In the genomic region with DNA sequence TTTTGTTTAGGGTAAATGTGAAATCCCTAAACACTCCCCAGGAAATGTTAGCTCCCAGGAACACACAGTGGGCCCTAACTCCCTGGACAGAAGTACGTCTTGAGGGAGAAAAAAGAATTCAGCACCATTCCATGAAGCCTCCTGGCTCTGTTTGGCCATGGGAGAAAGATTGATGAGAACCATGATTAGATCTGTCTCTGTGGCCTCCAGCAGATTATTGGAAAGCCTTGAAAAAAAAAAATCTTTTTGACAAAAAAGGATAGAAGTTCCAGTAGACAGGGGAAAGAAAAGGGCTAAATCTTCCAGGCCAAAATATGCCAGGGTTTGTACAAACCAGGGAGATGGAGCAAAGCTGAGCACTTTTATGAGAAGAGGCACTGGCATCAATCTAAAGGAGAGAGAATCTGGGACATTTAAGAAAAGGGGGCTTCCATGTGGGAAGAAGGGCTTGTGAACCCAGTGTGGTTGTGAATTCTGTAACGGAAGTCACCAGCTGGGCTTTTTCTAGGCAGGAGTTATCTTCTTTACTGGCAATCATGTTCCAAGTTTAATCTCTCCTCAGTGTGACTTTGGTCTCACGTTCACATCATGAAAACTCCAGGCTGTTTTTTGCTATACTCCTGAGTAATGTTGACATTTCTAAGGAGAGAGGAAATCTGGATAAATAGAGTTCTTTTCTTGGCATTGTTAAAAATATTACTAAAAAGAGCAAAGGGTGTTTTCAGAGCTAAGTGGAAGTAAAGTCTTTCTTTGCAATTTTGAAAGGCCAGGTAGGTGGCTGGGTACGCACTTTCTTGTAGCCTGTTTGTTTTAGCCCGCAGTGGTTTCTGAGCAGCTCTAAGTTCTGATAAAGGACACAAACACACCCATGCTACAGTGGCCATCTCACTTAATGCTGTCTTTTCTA, we compare ENCODE assay signal across 9 cellular contexts.
DNase-seq lines count a peak whose midpoint lies in the region; ATAC-seq and TF ChIP-seq lines count a peak whose summit lies in the region.
"Had no signal": no experiment of that assay in that cellular context is flagged by ENCODE, and none has a peak within 500 bp of the region (broad histone marks: within the 10 kb centered on the region; RNA-seq: fewer than 3 reads in every experiment).

No MANE protein-coding gene starts in this region.

- H3K4me1 Mint-ChIP-seq in activated T-helper 17 cell treated with anti-CD3 and anti-CD28 coated beads, Interleukin-2, amount 50 U/mL, for 72 hours: peaks cover 22% of the 10 kb centered on the region

- intact Hi-C loops in mucosa of descending colon (cut with DNase I, micrococcal nuclease): loop anchor here (5.0 to 10.0 kb wide), 3 partner anchors 304 to 568 kb away; a partner anchor contains a TSS
- intact Hi-C loops in tibial artery (cut with DNase I; ENCODE audit: low total_unique reads): loop anchor here (5.0 to 10.0 kb wide), 4 partner anchors 298 to 568 kb away; no protein-coding TSS in a partner anchor

- no peaks in the 10 kb centered on the region for H3K27me3 Mint-ChIP-seq in activated T-helper 17 cell treated with anti-CD3 and anti-CD28 coated beads, Interleukin-2, amount 50 U/mL, for 72 hours

- peak; percentile 35 for ATAC-seq in mucosa of descending colon
- no peak for ATAC-seq in activated T-helper 17 cell treated with anti-CD3 and anti-CD28 coated beads, Interleukin-2, amount 50 U/mL, for 72 hours (replicated peaks)
- ATAC-seq in activated CD4-positive, CD25-positive, alpha-beta regulatory T cell treated with anti-CD3 and anti-CD28 coated beads, Interleukin-2, amount 50 U/mL, for 24 hours: no peak

- H3K4me1 ChIP-seq in SJSA1 (replicated peaks): peaks cover 67% of the 10 kb centered on the region
- peaks cover 52% of the 10 kb centered on the region for H3K4me1 ChIP-seq in mucosa of descending colon (ENCODE audit: low read depth)
- H3K4me1 ChIP-seq in tibial artery: peaks cover 0 to 75% (median 65%) of the 10 kb centered on the region in 4 donors

- TF ChIP-seq CTCF in mucosa of descending colon (IDR thresholded peaks at IDR 0.05) (no peak), tibial artery (IDR thresholded peaks at IDR 0.05) (no peak)

- no peaks in the 10 kb centered on the region for H3K27me3 ChIP-seq in SJSA1 (replicated peaks)
- H3K27me3 ChIP-seq in tibial artery: no peaks in the 10 kb centered on the region

- H3K27ac ChIP-seq in SJSA1 (peak overlapping the region; percentile 23; the same call in 1 of the 2 replicates), epithelial cell of prostate (peak overlapping the region; percentile 19), tibial artery (peak overlapping the region; percentile 87 to 89)

- H3K9me3 ChIP-seq in SJSA1 (replicated peaks): no peaks in the 10 kb centered on the region
- H3K9me3 ChIP-seq in mucosa of descending colon: no peaks in the 10 kb centered on the region
- H3K9me3 ChIP-seq in tibial artery: no peaks in the 10 kb centered on the region

- no peaks in the 10 kb centered on the region for H3K36me3 Mint-ChIP-seq in activated T-helper 17 cell treated with anti-CD3 and anti-CD28 coated beads, Interleukin-2, amount 50 U/mL, for 72 hours (ENCODE audit: low read depth)

- no peak overlapping the region for H3K4me3 ChIP-seq in SJSA1
- H3K4me3 ChIP-seq in mucosa of descending colon: no peak overlapping the region
- H3K4me3 ChIP-seq in tibial artery: no peak overlapping the region

- peak in 1 of 2 experiments; percentile 33 for DNase-seq in SJSA1 (ENCODE audit: low read depth in 1 of 2, low spot score in 2 of 2)
- no peak for DNase-seq in epithelial cell of prostate (ENCODE audit: low read depth, low spot score)
- DNase-seq in mucosa of descending colon: no peak
- DNase-seq in tibial artery: no peak
- DNase-seq in stimulated activated CD4-positive, alpha-beta T cell treated with anti-CD3 and anti-CD28 coated beads, Interleukin-2, amount 100 ng/mL, for 48 hours: no peak
- DNase-seq in T-helper 2 cell: no peak
- DNase-seq: activated naive CD4-positive, alpha-beta T cell had no signal

- H3K9me3 Mint-ChIP-seq in activated T-helper 17 cell treated with anti-CD3 and anti-CD28 coated beads, Interleukin-2, amount 50 U/mL, for 72 hours: no peaks in the 10 kb centered on the region

- H3K36me3 ChIP-seq in SJSA1: no peaks in the 10 kb centered on the region
- H3K36me3 ChIP-seq in mucosa of descending colon (ENCODE audit: low read depth): no peaks in the 10 kb centered on the region
- H3K36me3 ChIP-seq in tibial artery: no peaks in the 10 kb centered on the region

- no peak overlapping the region for H3K4me3 Mint-ChIP-seq in activated T-helper 17 cell treated with anti-CD3 and anti-CD28 coated beads, Interleukin-2, amount 50 U/mL, for 72 hours

- no peak overlapping the region for H3K27ac Mint-ChIP-seq in activated T-helper 17 cell treated with anti-CD3 and anti-CD28 coated beads, Interleukin-2, amount 50 U/mL, for 72 hours

Comparison
In these comparisons a context has a peak if more than half of its experiments do, and no peak if none do; other contexts are left out.
1. H3K27ac ChIP-seq: peak in every context shown above with its lines; median percentile 88 in tibial artery; 23 in SJSA1; 19 in epithelial cell of prostate.